25 cellular contexts compared by ENCODE assay signal in the genomic region with DNA sequence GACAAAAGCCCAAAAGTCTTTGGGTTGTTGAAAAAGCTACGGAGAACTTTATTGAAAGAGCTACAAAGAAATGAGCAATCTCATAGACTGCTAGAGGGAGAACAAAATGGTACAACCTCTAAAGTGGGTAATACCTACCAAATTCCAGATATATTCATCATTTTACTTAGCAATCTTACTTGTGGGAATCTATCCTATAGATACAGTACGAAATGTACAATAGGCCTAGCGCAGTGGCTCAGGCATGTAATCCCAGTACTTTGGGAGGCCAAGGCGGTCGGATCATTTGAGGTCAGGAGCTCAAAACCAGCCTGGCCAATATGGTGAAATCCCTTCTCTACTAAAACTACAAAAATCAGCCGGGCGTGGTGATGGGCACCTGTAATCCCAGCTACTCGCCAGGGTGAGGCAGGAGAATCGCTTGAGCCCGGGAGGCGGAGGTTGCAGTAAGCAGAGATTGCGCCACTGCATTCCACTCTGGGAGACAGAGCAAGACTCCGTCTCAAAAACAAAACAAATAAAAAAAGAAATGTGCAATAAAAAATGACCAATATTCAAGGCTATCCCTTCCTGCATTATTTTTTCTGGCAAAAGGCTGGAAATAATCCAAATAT. TPM values are rescaled to one million over a fixed set of nuclear protein-coding genes. Genes with fewer than 3 reads are reported as not detected.
DNase-seq lines count a peak whose midpoint lies in the region; ATAC-seq and TF ChIP-seq lines count a peak whose summit lies in the region.
"Had no signal": no experiment of that assay in that cellular context is flagged by ENCODE, and none has a peak within 500 bp of the region (broad histone marks: within the 10 kb centered on the region; RNA-seq: fewer than 3 reads in every experiment).

No MANE protein-coding gene starts in this region.

- H3K4me3 ChIP-seq in NB4 (ENCODE audit: low read depth, low read length) (no peak overlapping the region), mucosa of descending colon (no peak overlapping the region)
- H3K4me3 ChIP-seq: heart left ventricle, prostate gland, SJSA1, skin epidermis, transverse colon had no signal

- no peaks in the 10 kb centered on the region for H3K9me3 ChIP-seq in mucosa of descending colon
- H3K9me3 ChIP-seq: heart left ventricle, prostate gland, SJSA1, transverse colon had no signal

- H3K27ac ChIP-seq in caudate nucleus (ENCODE audit: low read depth, low read length): peak overlapping the region; percentile 16
- H3K27ac ChIP-seq: prostate gland, SJSA1, skin epidermis, transverse colon had no signal

- TF ChIP-seq CTCF in NB4 (IDR thresholded peaks at IDR 0.05; ENCODE audit: low read depth, low read length) (no peak), mucosa of descending colon (IDR thresholded peaks at IDR 0.05) (no peak)

- no peaks in the 10 kb centered on the region for H3K4me1 ChIP-seq in mucosa of descending colon (ENCODE audit: low read depth)
- H3K4me1 ChIP-seq: prostate gland had no signal

- no peaks in the 10 kb centered on the region for H3K36me3 ChIP-seq in mucosa of descending colon (ENCODE audit: low read depth)
- H3K36me3 ChIP-seq: prostate gland, transverse colon had no signal

- no peak for TF ChIP-seq POLR2A in NB4 (IDR thresholded peaks at IDR 0.05; ENCODE audit: extremely low read depth, insufficient read length)

- intact Hi-C loops in mucosa of descending colon (cut with DNase I, micrococcal nuclease): no loop called here

- DNase-seq in ELR (ENCODE audit: low read depth) (peak; percentile 19), NB4 (ENCODE audit: low read depth) (peak; percentile 20), caudate nucleus (lab: John Stamatoyannopoulos, UW) (no peak), iris pigment epithelial cell (ENCODE audit: low read depth) (peak; percentile 93), NCI-H1694 treated with DMSO at 0.1 percent for 48 hours (lab: John Stamatoyannopoulos, UW) (no peak), epidermal melanocyte (ENCODE audit: insufficient read length, low spot score) (no peak), NCI-H187 treated with DMSO at 0.1 percent for 48 hours (lab: John Stamatoyannopoulos, UW) (no peak), mucosa of descending colon (no peak)
- DNase-seq: activated CD8-positive, alpha-beta memory T cell treated with anti-CD3 and anti-CD28 coated beads for 24 hours; activated naive CD4-positive, alpha-beta T cell treated with Interleukin-2 at 50 U/mL for 16 hours; activated T-cell treated with anti-CD3 and anti-CD28 coated beads, Interleukin-2, amount 50 U/mL, for 4 hours; CD4-positive, alpha-beta memory T cell; effector memory CD4-positive, alpha-beta T cell; H7; heart left ventricle; immature natural killer cell; NCI-H1417; NCI-H2171 treated with DMSO at 0.1 percent for 48 hours; stimulated activated CD4-positive, alpha-beta T cell treated with anti-CD3 and anti-CD28 coated beads, Interleukin-2, amount 100 ng/mL, for 48 hours; stimulated activated naive CD8-positive, alpha-beta T cell treated with anti-CD3 and anti-CD28 coated beads, Interleukin-15, Interleukin-2, amounts not matched to agents 100 U/mL and 50 U/mL, for 24 hours; transverse colon had no signal

- ATAC-seq in mucosa of descending colon: no peak
- ATAC-seq: activated CD4-positive, CD25-positive, alpha-beta regulatory T cell treated with anti-CD3 and anti-CD28 coated beads, Interleukin-2, amount 50 U/mL, for 24 hours; activated T-cell treated with anti-CD3 and anti-CD28 coated beads, Interleukin-2, amount 50 U/mL, for 4 hours; heart left ventricle; stimulated activated naive CD8-positive, alpha-beta T cell treated with anti-CD3 and anti-CD28 coated beads, Interleukin-15, Interleukin-2, amounts not matched to agents 100 U/mL and 50 U/mL, for 24 hours had no signal

RNA-seq across cellular contexts. Expression of gene EXOC6B, which starts 10.1 kb away (rescaled TPM):
- 10 to 100 TPM; 19.4 to 52.4 (median 28.8) TPM for total RNA-seq in mucosa of descending colon

Comparison
In these comparisons a context has a peak if more than half of its experiments do, and no peak if none do; other contexts are left out.
1. DNase-seq: peak in ELR (single experiment), NB4 (single experiment) and iris pigment epithelial cell (single experiment); none in caudate nucleus (0 of 61), NCI-H1694 treated with DMSO at 0.1 percent for 48 hours (single experiment), epidermal melanocyte (single experiment), NCI-H187 treated with DMSO at 0.1 percent for 48 hours (single experiment) and mucosa of descending colon (0 of 3).